In the genomic region with DNA sequence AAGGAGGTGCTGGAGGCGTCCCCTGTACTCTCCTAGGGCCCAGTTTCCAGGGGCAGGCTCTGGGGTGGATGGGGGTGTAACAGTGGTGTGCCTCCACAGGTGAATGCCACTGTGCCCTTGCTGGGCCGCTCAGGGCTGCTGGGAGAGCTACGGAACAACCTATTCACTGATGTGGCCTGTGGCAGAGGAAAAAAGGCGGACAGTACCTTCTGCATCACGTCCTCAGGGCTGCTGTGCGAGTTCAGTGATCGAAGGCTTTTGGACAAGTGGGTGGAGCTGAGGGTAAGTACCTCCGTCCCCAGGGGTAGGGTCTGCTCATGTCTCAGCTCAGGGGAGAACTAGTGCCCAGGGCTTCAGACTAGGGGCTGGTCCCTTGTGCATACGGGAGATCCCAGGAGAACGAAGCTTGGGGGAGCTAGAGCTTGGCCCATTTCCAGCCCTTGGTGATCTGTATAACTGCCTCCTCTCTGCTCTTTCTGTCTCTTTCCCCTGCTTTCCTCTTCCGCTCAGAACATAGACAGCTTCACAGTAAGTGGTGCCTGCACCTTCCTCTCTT, we compare ENCODE assay signal across 25 cellular contexts.
"Had no signal": no experiment of that assay in that cellular context is flagged by ENCODE, and none has a peak within 500 bp of the region (broad histone marks: within the 10 kb centered on the region; RNA-seq: fewer than 3 reads in every experiment).

No MANE protein-coding gene starts in this region.

- H3K4me2 ChIP-seq: PC-9 had no signal

- H3K27me3 Mint-ChIP-seq: activated CD4-positive, alpha-beta T cell treated with anti-CD3 and anti-CD28 coated beads, Interleukin-2, amount 10 ng/mL, durations not matched to agents 24 days and 14 days; activated CD8-positive, alpha-beta T cell treated with anti-CD3 and anti-CD28 coated beads for 36 hours; activated naive CD8-positive, alpha-beta T cell treated with anti-CD3 and anti-CD28 coated beads for 36 hours; activated T-helper 17 cell treated with anti-CD3 and anti-CD28 coated beads, Interleukin-2, amount 50 U/mL, for 72 hours had no signal

- H3K4me3 ChIP-seq: adrenal gland, body of pancreas, breast epithelium, PC-9, SJCRH30, SK-N-MC had no signal

- H3K27ac Mint-ChIP-seq: activated CD4-positive, alpha-beta T cell treated with anti-CD3 and anti-CD28 coated beads, Interleukin-2, amount 10 ng/mL, durations not matched to agents 24 days and 14 days; activated CD8-positive, alpha-beta T cell treated with anti-CD3 and anti-CD28 coated beads for 36 hours; activated naive CD8-positive, alpha-beta T cell treated with anti-CD3 and anti-CD28 coated beads for 36 hours; activated T-cell treated with anti-CD3 and anti-CD28 coated beads, Interleukin-2, amount 50 U/mL, for 72 hours; activated T-helper 17 cell treated with anti-CD3 and anti-CD28 coated beads, Interleukin-2, amount 50 U/mL, for 72 hours; T-helper 2 cell treated with Interferon-gamma antibody and Interleukin-4, amounts not matched to agents 5 μg/mL and 100 μg/mL, for 36 hours had no signal

- H2AFZ ChIP-seq: PC-9 had no signal

- H3K9me3 ChIP-seq: adrenal gland, body of pancreas, breast epithelium, SJCRH30 had no signal

- DNase-seq: activated CD4-positive, alpha-beta T cell treated with anti-CD3 and anti-CD28 coated beads, Interleukin-2, amount 10 ng/mL, durations not matched to agents 24 days and 14 days; activated CD4-positive, alpha-beta T cell treated with anti-CD3 and anti-CD28 coated beads, Interleukin-2, amount 50 U/mL, for 4 hours; activated CD8-positive, alpha-beta T cell treated with anti-CD3 and anti-CD28 coated beads for 36 hours; activated effector memory CD4-positive, alpha-beta T cell treated with anti-CD3 and anti-CD28 coated beads, Interleukin-2, amount 50 U/mL, for 16 hours; activated naive CD4-positive, alpha-beta T cell; activated naive CD4-positive, alpha-beta T cell treated with anti-CD3 and anti-CD28 coated beads, Interleukin-2, amount 50 U/mL, for 16 hours; activated naive CD8-positive, alpha-beta T cell treated with anti-CD3 and anti-CD28 coated beads for 36 hours; activated T-cell treated with anti-CD3 and anti-CD28 coated beads, Interleukin-2, amount 50 U/mL, for 1 hour; activated T-cell treated with anti-CD3 and anti-CD28 coated beads, Interleukin-2, amount 50 U/mL, for 72 hours; adrenal gland; body of pancreas; Karpas-422; NCI-H1105; NCI-H1417 treated with DMSO at 0.1 percent for 48 hours; NCI-H1694 treated with DMSO at 0.1 percent for 48 hours; NCI-H2029; NCI-H345; NCI-H524 treated with DMSO at 0.1 percent for 48 hours; PC-9; SHP77; SJCRH30 had no signal

- H3K4me3 Mint-ChIP-seq: activated CD4-positive, alpha-beta T cell treated with anti-CD3 and anti-CD28 coated beads, Interleukin-2, amount 10 ng/mL, durations not matched to agents 24 days and 14 days; activated CD8-positive, alpha-beta T cell treated with anti-CD3 and anti-CD28 coated beads for 36 hours; activated naive CD8-positive, alpha-beta T cell treated with anti-CD3 and anti-CD28 coated beads for 36 hours; activated T-cell treated with anti-CD3 and anti-CD28 coated beads, Interleukin-2, amount 50 U/mL, for 72 hours; activated T-helper 17 cell treated with anti-CD3 and anti-CD28 coated beads, Interleukin-2, amount 50 U/mL, for 72 hours; T-helper 2 cell treated with Interferon-gamma antibody and Interleukin-4, amounts not matched to agents 5 μg/mL and 100 μg/mL, for 36 hours had no signal

- H3K27me3 ChIP-seq: adrenal gland, body of pancreas, breast epithelium, SJCRH30 had no signal

- H3K9me3 Mint-ChIP-seq: activated CD4-positive, alpha-beta T cell treated with anti-CD3 and anti-CD28 coated beads, Interleukin-2, amount 10 ng/mL, durations not matched to agents 24 days and 14 days; activated CD8-positive, alpha-beta T cell treated with anti-CD3 and anti-CD28 coated beads for 36 hours; activated naive CD8-positive, alpha-beta T cell treated with anti-CD3 and anti-CD28 coated beads for 36 hours; activated T-cell treated with anti-CD3 and anti-CD28 coated beads, Interleukin-2, amount 50 U/mL, for 72 hours; activated T-helper 17 cell treated with anti-CD3 and anti-CD28 coated beads, Interleukin-2, amount 50 U/mL, for 72 hours; T-helper 2 cell treated with Interferon-gamma antibody and Interleukin-4, amounts not matched to agents 5 μg/mL and 100 μg/mL, for 36 hours had no signal

- H3K4me1 ChIP-seq: body of pancreas, breast epithelium had no signal

- ATAC-seq: activated CD8-positive, alpha-beta T cell treated with anti-CD3 and anti-CD28 coated beads for 36 hours; activated T-cell treated with anti-CD3 and anti-CD28 coated beads, Interleukin-2, amount 50 U/mL, for 72 hours; activated T-helper 17 cell treated with anti-CD3 and anti-CD28 coated beads, Interleukin-2, amount 50 U/mL, for 72 hours; body of pancreas had no signal

- H3K27ac ChIP-seq: adrenal gland, body of pancreas, breast epithelium, PC-9, SJCRH30, SK-N-MC had no signal
